9 cellular contexts compared by ENCODE assay signal in the genomic region with DNA sequence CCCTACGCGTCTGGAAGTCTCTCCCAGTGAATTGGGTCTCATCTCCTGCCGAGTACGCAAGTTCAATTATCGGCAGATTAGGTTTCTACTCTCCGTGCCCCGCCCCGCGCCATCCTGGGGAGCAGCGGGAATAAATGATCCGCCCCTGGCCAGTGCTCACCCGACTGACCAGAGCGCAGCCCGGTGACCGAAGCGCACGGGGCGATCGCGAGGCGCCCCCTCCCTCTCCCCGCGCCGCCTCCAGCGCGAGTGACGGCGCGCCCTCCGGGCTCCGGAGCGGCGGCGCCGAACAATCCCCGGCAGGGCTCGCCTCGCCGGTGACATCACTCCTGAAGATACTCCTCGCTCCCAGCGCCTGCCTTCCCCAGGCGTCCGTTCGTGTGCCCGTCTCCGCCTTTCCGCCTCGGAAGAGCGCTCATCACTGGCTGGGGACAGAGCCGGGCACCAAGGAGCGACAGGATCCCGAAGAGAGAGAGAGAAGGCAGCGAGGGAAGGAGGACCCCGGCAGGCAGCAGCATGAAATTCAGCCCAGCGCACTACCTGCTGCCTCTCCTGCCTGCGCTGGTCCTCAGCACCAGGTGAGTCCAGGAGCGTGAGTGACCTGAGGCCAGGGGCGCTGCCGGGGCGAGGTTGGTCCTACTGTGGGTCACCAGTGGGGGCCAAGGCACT. TPM values are rescaled to one million over a fixed set of nuclear protein-coding genes. Genes with fewer than 3 reads are reported as not detected.
DNase-seq lines count a peak whose midpoint lies in the region; ATAC-seq, FAIRE-seq and TF ChIP-seq lines count a peak whose summit lies in the region.
"Had no signal": no experiment of that assay in that cellular context is flagged by ENCODE, and none has a peak within 500 bp of the region (broad histone marks: within the 10 kb centered on the region; RNA-seq: fewer than 3 reads in every experiment).

TSS of gene LUZP2 (plus strand) at position 326 of the 669 bp plus-strand sequence.

- CTCF ChIA-PET in RWPE1 (lab: Yijun Ruan, JAX): no interaction called here

- H3K79me2 ChIP-seq in osteoblast (ENCODE audit: insufficient read depth, low read length): no peaks in the 10 kb centered on the region

- H2AFZ ChIP-seq in osteoblast (ENCODE audit: low read length): peak within 1 kb of the TSS; percentile 41

- ATAC-seq in gastroesophageal sphincter: peak; percentile 50
- ATAC-seq in GM18909 (IDR thresholded peaks at IDR 0.05; ENCODE audit: poor library complexity, unreplicated experiment): no peak
- ATAC-seq: HCT116 had no signal

- 0 to 2% methylated on average over 5 to 8 of the region's 60 CpGs for WGBS in gastroesophageal sphincter (ENCODE audit: low coverage in 1 of 2), 2 donors

- TF ChIP-seq POLR2A in GM12891 (IDR thresholded peaks at IDR 0.05; ENCODE audit: low read depth, low read length) (no peak), gastroesophageal sphincter (IDR thresholded peaks at IDR 0.05) (no peak)

- TF ChIP-seq CTCF in RWPE1 (conservative IDR thresholded peaks at IDR 0.05; ENCODE audit: low read depth) (no peak), gastroesophageal sphincter (IDR thresholded peaks at IDR 0.05) (no peak), osteoblast (IDR thresholded peaks at IDR 0.05; ENCODE audit: extremely low read depth, low read depth, low read length) (no peak)

- H3K27me3 ChIP-seq in gastroesophageal sphincter: peaks cover 27% of the 10 kb centered on the region
- no peaks in the 10 kb centered on the region for H3K27me3 ChIP-seq in osteoblast (ENCODE audit: insufficient read depth, low read length)

- no peak for TF ChIP-seq EP300 in gastroesophageal sphincter (IDR thresholded peaks at IDR 0.05)

- peak within 1 kb of the TSS; percentile 10 to 44 for H3K4me3 ChIP-seq in gastroesophageal sphincter
- H3K4me3 ChIP-seq in osteoblast (ENCODE audit: insufficient read depth, low read length): peak within 1 kb of the TSS; percentile 37

- peak; percentile 1 for DNase-seq in GM12891 (ENCODE audit: insufficient read length, low spot score)
- peak; percentile 33 for DNase-seq in RWPE1 (ENCODE audit: low spot score)
- peak; percentile 50 for DNase-seq in osteoblast (ENCODE audit: insufficient read length, low spot score, missing footprints)
- DNase-seq in SW480 (ENCODE audit: low spot score): no peak
- no peak for DNase-seq in DMS153 (lab: John Stamatoyannopoulos, UW)
- no peak for DNase-seq in germinal center (ENCODE audit: low spot score)

- H3K4me2 ChIP-seq in osteoblast (ENCODE audit: insufficient read depth, low read length): peak within 1 kb of the TSS; percentile 61

- POLR2A ChIA-PET in RWPE1 (lab: Yijun Ruan, JAX; ENCODE audit: low non-redundant PET): no interaction called here

- H3K4me1 ChIP-seq in gastroesophageal sphincter (peaks cover 0 to 11% (median 0%) of the 10 kb centered on the region in 3 donors), osteoblast (ENCODE audit: insufficient read depth, low read length) (no peaks in the 10 kb centered on the region)

- H3K36me3 ChIP-seq in gastroesophageal sphincter (no peaks in the 10 kb centered on the region), osteoblast (ENCODE audit: insufficient read depth, low read length) (no peaks in the 10 kb centered on the region)

- no peak for FAIRE-seq in GM12891 (lab: Jason Lieb, UNC)

- H4K20me1 ChIP-seq in osteoblast (ENCODE audit: insufficient read depth, low read length): no peaks in the 10 kb centered on the region

- H3K27ac ChIP-seq in RWPE1 (no peak within 1 kb of the TSS), gastroesophageal sphincter (no peak within 1 kb of the TSS), osteoblast (ENCODE audit: low read depth, low read length) (no peak within 1 kb of the TSS)

- no peaks in the 10 kb centered on the region for H3K9me3 ChIP-seq in gastroesophageal sphincter
- no peaks in the 10 kb centered on the region for H3K9me3 ChIP-seq in osteoblast (ENCODE audit: low read depth, low read length)

TF ChIP-seq in GM12891, 5 proteins besides CTCF, POLR2A, EP300 and RAD21:
- TF ChIP-seq POU2F2 (IDR thresholded peaks at IDR 0.05; ENCODE audit: low read depth, low read length) (no peak), POLR2AphosphoS5 (IDR thresholded peaks at IDR 0.05; ENCODE audit: low read depth, low read length) (no peak), TAF1 (IDR thresholded peaks at IDR 0.05; ENCODE audit: low read depth, low read length) (no peak), SPI1 (IDR thresholded peaks at IDR 0.05; ENCODE audit: low read depth, low read length) (no peak), PAX5 (IDR thresholded peaks at IDR 0.05; ENCODE audit: insufficient read depth, low read length, severe bottlenecking) (no peak)

RNA-seq across cellular contexts. Expression of gene LUZP2, which starts in this region (rescaled TPM):
- not detected for polyA plus RNA-seq in GM12891 (2012; ENCODE audit: low read depth, missing spikeins)
- under 1 TPM in 2 of 4 donors, not detected in 2; 0.16 to 0.17 TPM for total RNA-seq in gastroesophageal sphincter
- total RNA-seq in osteoblast: not detected in 2 replicates

Comparison
In these comparisons a context has a peak if more than half of its experiments do, and no peak if none do; other contexts are left out.
1. Peak in ATAC-seq and H3K4me3 ChIP-seq in gastroesophageal sphincter; RNA of the gene not detected or under 1 TPM.
2. Peak in DNase-seq, H3K4me3 ChIP-seq and H3K4me2 ChIP-seq in osteoblast; RNA of the gene not detected or under 1 TPM.
3. DNase-seq: peak in GM12891 (single experiment) and RWPE1 (single experiment); none in SW480 (single experiment), DMS153 (single experiment) and germinal center (single experiment).